Comparison of ENCODE assay signal across 33 cellular contexts in the genomic region with DNA sequence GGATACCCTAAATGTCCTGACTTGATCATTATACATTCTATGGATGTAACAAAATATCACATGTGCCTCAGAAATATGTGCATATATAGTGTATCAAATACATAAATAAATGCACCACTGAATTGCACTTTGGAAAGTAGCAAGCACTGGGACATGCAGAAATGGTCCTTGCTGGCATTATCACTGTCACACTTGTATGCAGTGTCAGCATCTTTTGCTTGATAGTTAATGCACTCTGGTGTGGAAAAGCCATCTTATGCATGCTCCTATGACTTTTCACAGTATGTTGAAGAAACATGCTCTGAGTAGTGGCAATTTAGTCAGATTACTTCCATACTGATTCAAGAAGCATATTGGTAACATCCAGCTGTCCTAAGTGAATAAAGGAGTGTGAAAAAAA.
"Had no signal": no experiment of that assay in that cellular context is flagged by ENCODE, and none has a peak within 500 bp of the region (broad histone marks: within the 10 kb centered on the region; RNA-seq: fewer than 3 reads in every experiment).

No MANE protein-coding gene starts in this region.

- H3K36me3 Mint-ChIP-seq: naive B cell; naive thymus-derived CD8-positive, alpha-beta T cell; stimulated activated memory B cell treated with anti-CD40 and anti-IgM and Interleukin-4, amounts not matched to agents 10 μg/mL and 1 μg/mL and 100 μg/mL, for 72 hours; type B pancreatic cell had no signal

- H3K27me3 Mint-ChIP-seq: naive B cell; progenitor cell of endocrine pancreas; stimulated activated memory B cell treated with anti-CD40 and anti-IgM and Interleukin-4, amounts not matched to agents 10 μg/mL and 1 μg/mL and 100 μg/mL, for 72 hours; type B pancreatic cell had no signal

- DNase-seq: naive B cell; naive thymus-derived CD8-positive, alpha-beta T cell; occipital lobe; ovary; posterior cingulate gyrus; psoas muscle; right cardiac atrium; spleen; stimulated activated CD4-positive, alpha-beta T cell treated with anti-CD3 and anti-CD28 coated beads, Interleukin-12 subunit alpha, Interleukin-12 subunit beta, amount 100 ng/mL, for 4 hours; stimulated activated CD4-positive, alpha-beta T cell treated with anti-CD3 and anti-CD28 coated beads, Interleukin-1b, Interleukin-23, amount 100 ng/mL, for 48 hours; stimulated activated CD4-positive, alpha-beta T cell treated with anti-CD3 and anti-CD28 coated beads, Interleukin-4, amount 100 ng/mL, for 1 hour; stimulated activated CD4-positive, alpha-beta T cell treated with anti-CD3 and anti-CD28 coated beads, Interleukin-4, amount 100 ng/mL, for 4 hours; stimulated activated CD8-positive, alpha-beta memory T cell treated with anti-CD3 and anti-CD28 coated beads, Interleukin-4, amount 100 ng/mL, for 48 hours; stimulated activated naive CD4-positive, alpha-beta T cell; stimulated activated naive CD8-positive, alpha-beta T cell treated with anti-CD3 and anti-CD28 coated beads, Interleukin-15, amount 100 ng/mL, for 72 hours; stimulated activated naive CD8-positive, alpha-beta T cell treated with anti-CD3 and anti-CD28 coated beads, Interleukin-15, Interleukin-2, amounts not matched to agents 100 U/mL and 50 U/mL, for 24 hours; substantia nigra; testis; tibial artery; transverse colon had no signal

- H3K4me2 ChIP-seq: smooth muscle cell had no signal

- FAIRE-seq: urothelium cell line had no signal

- H3K27me3 ChIP-seq: neutrophil, ovary, suprapubic skin, testis, tibial artery, transverse colon, vagina had no signal

- ATAC-seq: naive thymus-derived CD8-positive, alpha-beta T cell; psoas muscle; right cardiac atrium; sciatic nerve; stimulated activated memory B cell treated with anti-CD40 and anti-IgM and Interleukin-4, amounts not matched to agents 10 μg/mL and 1 μg/mL and 100 μg/mL, for 72 hours; stimulated activated naive CD8-positive, alpha-beta T cell treated with anti-CD3 and anti-CD28 coated beads, Interleukin-15, amount 100 ng/mL, for 72 hours; stimulated activated naive CD8-positive, alpha-beta T cell treated with anti-CD3 and anti-CD28 coated beads, Interleukin-15, Interleukin-2, amounts not matched to agents 100 U/mL and 50 U/mL, for 24 hours had no signal

- H3K9me3 Mint-ChIP-seq: neural crest cell; stimulated activated memory B cell treated with anti-CD40 and anti-IgM and Interleukin-4, amounts not matched to agents 10 μg/mL and 1 μg/mL and 100 μg/mL, for 72 hours; stimulated activated naive CD8-positive, alpha-beta T cell treated with anti-CD3 and anti-CD28 coated beads, Interleukin-15, amount 100 ng/mL, for 72 hours; type B pancreatic cell had no signal

- H3K27ac Mint-ChIP-seq: naive B cell; naive thymus-derived CD8-positive, alpha-beta T cell; progenitor cell of endocrine pancreas; stimulated activated memory B cell treated with anti-CD40 and anti-IgM and Interleukin-4, amounts not matched to agents 10 μg/mL and 1 μg/mL and 100 μg/mL, for 72 hours; stimulated activated naive CD8-positive, alpha-beta T cell treated with anti-CD3 and anti-CD28 coated beads, Interleukin-15, amount 100 ng/mL, for 72 hours; type B pancreatic cell had no signal

- H3K79me2 ChIP-seq: parathyroid adenoma had no signal

- H3K9me3 ChIP-seq: neutrophil, ovary, psoas muscle, spleen, suprapubic skin, testis, tibial artery, transverse colon, vagina had no signal

- H3K4me3 Mint-ChIP-seq: naive B cell; naive thymus-derived CD8-positive, alpha-beta T cell; nephron; neural crest cell; stimulated activated memory B cell treated with anti-CD40 and anti-IgM and Interleukin-4, amounts not matched to agents 10 μg/mL and 1 μg/mL and 100 μg/mL, for 72 hours; stimulated activated naive CD8-positive, alpha-beta T cell treated with anti-CD3 and anti-CD28 coated beads, Interleukin-15, amount 100 ng/mL, for 72 hours; type B pancreatic cell had no signal

- H3K36me3 ChIP-seq: neutrophil, ovary, spleen, suprapubic skin, tibial artery, transverse colon, vagina had no signal

- H3K4me1 ChIP-seq: parathyroid adenoma, psoas muscle, spleen, suprapubic skin, testis, tibial artery, transverse colon, vagina had no signal

- H2AFZ ChIP-seq: parathyroid adenoma had no signal

- H3K9ac ChIP-seq: parathyroid adenoma had no signal

- H3K4me3 ChIP-seq: ovary, psoas muscle, skin epidermis, smooth muscle cell, spleen, suprapubic skin, testis, tibial artery, transverse colon, vagina had no signal

- H3K27ac ChIP-seq: neutrophil, ovary, parathyroid adenoma, psoas muscle, skin epidermis, spleen, suprapubic skin, testis, tibial artery, transverse colon, vagina had no signal

- H3K4me1 Mint-ChIP-seq: naive thymus-derived CD8-positive, alpha-beta T cell; neural crest cell; stimulated activated memory B cell treated with anti-CD40 and anti-IgM and Interleukin-4, amounts not matched to agents 10 μg/mL and 1 μg/mL and 100 μg/mL, for 72 hours; stimulated activated naive CD8-positive, alpha-beta T cell treated with anti-CD3 and anti-CD28 coated beads, Interleukin-15, amount 100 ng/mL, for 72 hours had no signal
